In the genomic region with DNA sequence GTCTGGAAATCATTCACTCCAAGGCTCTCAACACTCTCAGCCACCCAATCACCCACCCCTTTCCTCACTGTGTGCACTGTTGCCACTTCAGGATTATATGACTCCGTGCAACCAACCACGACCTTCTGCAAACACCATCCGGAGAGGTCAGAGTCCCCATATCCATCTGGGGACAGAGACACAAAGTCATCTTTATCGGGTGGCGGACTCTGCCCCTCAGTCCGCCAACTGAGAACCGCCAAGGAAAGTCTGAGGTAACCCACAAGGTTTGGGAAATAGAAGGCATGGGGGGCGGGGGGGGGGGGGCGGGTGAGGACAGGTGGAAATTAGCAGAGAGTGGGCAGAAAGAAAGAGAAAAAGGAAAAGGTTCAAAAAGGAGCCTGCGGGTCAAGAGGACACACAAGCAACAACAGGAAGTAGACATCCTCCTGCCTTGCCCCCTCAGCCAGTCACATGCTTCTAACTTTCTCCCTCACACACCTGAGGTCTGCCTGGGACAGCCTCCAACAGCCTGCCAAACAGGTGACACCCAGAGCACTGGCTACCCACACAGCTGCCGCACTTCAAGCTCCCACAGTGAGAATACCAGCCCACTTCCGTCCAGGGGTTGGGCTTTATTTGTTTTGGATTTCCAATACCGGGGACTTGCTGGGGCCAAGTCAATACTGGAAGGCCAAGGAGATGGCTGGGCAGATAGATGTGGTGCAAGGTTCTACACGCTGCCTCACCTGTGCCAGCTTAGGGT, we compare ENCODE assay signal across 1 cellular context.
TF ChIP-seq lines count a peak whose summit lies in the region.

No MANE protein-coding gene starts in this region.

TF ChIP-seq in H1, 55 proteins besides CTCF, POLR2A, EP300 and RAD21:
- TF ChIP-seq, protein P1, sequence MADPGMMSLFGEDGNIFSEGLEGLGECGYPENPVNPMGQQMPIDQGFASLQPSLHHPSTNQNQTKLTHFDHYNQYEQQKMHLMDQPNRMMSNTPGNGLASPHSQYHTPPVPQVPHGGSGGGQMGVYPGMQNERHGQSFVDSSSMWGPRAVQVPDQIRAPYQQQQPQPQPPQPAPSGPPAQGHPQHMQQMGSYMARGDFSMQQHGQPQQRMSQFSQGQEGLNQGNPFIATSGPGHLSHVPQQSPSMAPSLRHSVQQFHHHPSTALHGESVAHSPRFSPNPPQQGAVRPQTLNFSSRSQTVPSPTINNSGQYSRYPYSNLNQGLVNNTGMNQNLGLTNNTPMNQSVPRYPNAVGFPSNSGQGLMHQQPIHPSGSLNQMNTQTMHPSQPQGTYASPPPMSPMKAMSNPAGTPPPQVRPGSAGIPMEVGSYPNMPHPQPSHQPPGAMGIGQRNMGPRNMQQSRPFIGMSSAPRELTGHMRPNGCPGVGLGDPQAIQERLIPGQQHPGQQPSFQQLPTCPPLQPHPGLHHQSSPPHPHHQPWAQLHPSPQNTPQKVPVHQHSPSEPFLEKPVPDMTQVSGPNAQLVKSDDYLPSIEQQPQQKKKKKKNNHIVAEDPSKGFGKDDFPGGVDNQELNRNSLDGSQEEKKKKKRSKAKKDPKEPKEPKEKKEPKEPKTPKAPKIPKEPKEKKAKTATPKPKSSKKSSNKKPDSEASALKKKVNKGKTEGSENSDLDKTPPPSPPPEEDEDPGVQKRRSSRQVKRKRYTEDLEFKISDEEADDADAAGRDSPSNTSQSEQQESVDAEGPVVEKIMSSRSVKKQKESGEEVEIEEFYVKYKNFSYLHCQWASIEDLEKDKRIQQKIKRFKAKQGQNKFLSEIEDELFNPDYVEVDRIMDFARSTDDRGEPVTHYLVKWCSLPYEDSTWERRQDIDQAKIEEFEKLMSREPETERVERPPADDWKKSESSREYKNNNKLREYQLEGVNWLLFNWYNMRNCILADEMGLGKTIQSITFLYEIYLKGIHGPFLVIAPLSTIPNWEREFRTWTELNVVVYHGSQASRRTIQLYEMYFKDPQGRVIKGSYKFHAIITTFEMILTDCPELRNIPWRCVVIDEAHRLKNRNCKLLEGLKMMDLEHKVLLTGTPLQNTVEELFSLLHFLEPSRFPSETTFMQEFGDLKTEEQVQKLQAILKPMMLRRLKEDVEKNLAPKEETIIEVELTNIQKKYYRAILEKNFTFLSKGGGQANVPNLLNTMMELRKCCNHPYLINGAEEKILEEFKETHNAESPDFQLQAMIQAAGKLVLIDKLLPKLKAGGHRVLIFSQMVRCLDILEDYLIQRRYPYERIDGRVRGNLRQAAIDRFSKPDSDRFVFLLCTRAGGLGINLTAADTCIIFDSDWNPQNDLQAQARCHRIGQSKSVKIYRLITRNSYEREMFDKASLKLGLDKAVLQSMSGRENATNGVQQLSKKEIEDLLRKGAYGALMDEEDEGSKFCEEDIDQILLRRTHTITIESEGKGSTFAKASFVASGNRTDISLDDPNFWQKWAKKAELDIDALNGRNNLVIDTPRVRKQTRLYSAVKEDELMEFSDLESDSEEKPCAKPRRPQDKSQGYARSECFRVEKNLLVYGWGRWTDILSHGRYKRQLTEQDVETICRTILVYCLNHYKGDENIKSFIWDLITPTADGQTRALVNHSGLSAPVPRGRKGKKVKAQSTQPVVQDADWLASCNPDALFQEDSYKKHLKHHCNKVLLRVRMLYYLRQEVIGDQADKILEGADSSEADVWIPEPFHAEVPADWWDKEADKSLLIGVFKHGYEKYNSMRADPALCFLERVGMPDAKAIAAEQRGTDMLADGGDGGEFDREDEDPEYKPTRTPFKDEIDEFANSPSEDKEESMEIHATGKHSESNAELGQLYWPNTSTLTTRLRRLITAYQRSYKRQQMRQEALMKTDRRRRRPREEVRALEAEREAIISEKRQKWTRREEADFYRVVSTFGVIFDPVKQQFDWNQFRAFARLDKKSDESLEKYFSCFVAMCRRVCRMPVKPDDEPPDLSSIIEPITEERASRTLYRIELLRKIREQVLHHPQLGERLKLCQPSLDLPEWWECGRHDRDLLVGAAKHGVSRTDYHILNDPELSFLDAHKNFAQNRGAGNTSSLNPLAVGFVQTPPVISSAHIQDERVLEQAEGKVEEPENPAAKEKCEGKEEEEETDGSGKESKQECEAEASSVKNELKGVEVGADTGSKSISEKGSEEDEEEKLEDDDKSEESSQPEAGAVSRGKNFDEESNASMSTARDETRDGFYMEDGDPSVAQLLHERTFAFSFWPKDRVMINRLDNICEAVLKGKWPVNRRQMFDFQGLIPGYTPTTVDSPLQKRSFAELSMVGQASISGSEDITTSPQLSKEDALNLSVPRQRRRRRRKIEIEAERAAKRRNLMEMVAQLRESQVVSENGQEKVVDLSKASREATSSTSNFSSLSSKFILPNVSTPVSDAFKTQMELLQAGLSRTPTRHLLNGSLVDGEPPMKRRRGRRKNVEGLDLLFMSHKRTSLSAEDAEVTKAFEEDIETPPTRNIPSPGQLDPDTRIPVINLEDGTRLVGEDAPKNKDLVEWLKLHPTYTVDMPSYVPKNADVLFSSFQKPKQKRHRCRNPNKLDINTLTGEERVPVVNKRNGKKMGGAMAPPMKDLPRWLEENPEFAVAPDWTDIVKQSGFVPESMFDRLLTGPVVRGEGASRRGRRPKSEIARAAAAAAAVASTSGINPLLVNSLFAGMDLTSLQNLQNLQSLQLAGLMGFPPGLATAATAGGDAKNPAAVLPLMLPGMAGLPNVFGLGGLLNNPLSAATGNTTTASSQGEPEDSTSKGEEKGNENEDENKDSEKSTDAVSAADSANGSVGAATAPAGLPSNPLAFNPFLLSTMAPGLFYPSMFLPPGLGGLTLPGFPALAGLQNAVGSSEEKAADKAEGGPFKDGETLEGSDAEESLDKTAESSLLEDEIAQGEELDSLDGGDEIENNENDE (IDR thresholded peaks at IDR 0.05; ENCODE audit: insufficient replicate concordance, low read length) = no peak
- TF ChIP-seq SAP30 (IDR thresholded peaks at IDR 0.05; ENCODE audit: insufficient read depth, insufficient replicate concordance, low read length) (no peak), PHF8 (conservative IDR thresholded peaks at IDR 0.05; ENCODE audit: low read depth, low read length) (no peak), RNF2 (IDR thresholded peaks at IDR 0.05; ENCODE audit: borderline replicate concordance, low read depth, low read length, missing control alignments, poor library complexity, severe bottlenecking) (no peak), SIRT6 (IDR thresholded peaks at IDR 0.05; ENCODE audit: low read length) (no peak), GTF2F1 (IDR thresholded peaks at IDR 0.05; ENCODE audit: borderline replicate concordance, low read depth, low read length) (no peak), GABPA (IDR thresholded peaks at IDR 0.05; ENCODE audit: borderline replicate concordance, insufficient read depth, low read length) (no peak), JUND (IDR thresholded peaks at IDR 0.05; ENCODE audit: low read length) (no peak), TCF12 (IDR thresholded peaks at IDR 0.05; ENCODE audit: low read depth, low read length) (no peak), BACH1 (IDR thresholded peaks at IDR 0.05; ENCODE audit: low read length) (no peak), BRCA1 (IDR thresholded peaks at IDR 0.05; ENCODE audit: low read depth, low read length) (no peak), NRF1 (IDR thresholded peaks at IDR 0.05; ENCODE audit: low read depth, low read length) (no peak)
- TF ChIP-seq, protein P2, sequence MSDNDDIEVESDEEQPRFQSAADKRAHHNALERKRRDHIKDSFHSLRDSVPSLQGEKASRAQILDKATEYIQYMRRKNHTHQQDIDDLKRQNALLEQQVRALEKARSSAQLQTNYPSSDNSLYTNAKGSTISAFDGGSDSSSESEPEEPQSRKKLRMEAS (IDR thresholded peaks at IDR 0.05) = no peak
- TF ChIP-seq, protein P3, sequence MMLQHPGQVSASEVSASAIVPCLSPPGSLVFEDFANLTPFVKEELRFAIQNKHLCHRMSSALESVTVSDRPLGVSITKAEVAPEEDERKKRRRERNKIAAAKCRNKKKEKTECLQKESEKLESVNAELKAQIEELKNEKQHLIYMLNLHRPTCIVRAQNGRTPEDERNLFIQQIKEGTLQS (IDR thresholded peaks at IDR 0.05; ENCODE audit: insufficient read depth, low read depth, low read length) = no peak
